ENCODE assay signal across 1 cellular context in the genomic region with DNA sequence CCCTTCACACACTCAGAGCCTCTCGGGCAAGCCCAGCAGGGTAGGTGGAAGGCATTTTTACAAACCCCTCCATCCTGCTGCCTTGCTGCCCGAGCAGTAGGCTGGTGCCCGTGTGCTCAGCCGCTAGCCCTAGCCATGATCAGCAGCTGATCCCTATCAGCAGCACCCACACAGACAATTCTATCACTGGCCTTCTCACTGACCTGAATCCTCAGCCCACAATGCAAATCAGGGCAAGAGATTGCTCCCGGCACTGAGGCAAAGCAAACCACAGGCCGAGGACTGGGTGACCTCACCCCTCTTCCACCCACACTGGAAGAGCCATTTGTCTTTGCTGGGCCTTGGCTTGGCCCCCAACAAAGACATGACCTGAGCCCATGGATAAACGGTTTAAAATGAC.
TF ChIP-seq lines count a peak whose summit lies in the region.

No MANE protein-coding gene starts in this region.

TF ChIP-seq in K562, 482 proteins besides CTCF, POLR2A, EP300 and RAD21:
- TF ChIP-seq ZNF3 (CRISPR knock-in tag; IDR thresholded peaks at IDR 0.05) (no peak), SOX6 (IDR thresholded peaks at IDR 0.05) (peak; percentile 62; the same call in 1 of the 2 replicates), KDM1A (IDR thresholded peaks at IDR 0.05) (peak; percentile 68), JUND (IDR thresholded peaks at IDR 0.05; ENCODE audit: borderline replicate concordance, low read depth, low read length) (no peak), JUND (tag; IDR thresholded peaks at IDR 0.05; ENCODE audit: borderline replicate concordance, low read depth, low read length) (0 out of 3 replicates have a peak, but pooled peaks have one; percentile 17), RCOR1 (IDR thresholded peaks at IDR 0.05; ENCODE audit: borderline replicate concordance in 1 of 2, low read depth in 2 of 2, low read length in 2 of 2) (peak; percentile 16 to 69; a peak in 2 of 4 replicates), ZNF224 (CRISPR knock-in tag; IDR thresholded peaks at IDR 0.05) (no peak), EGR1 (conservative IDR thresholded peaks at IDR 0.05) (peak; percentile 50), ELF4 (CRISPR knock-in tag; IDR thresholded peaks at IDR 0.05) (0 out of 2 replicates have a peak, but pooled peaks have one; percentile 24)
- TF ChIP-seq, protein P1, sequence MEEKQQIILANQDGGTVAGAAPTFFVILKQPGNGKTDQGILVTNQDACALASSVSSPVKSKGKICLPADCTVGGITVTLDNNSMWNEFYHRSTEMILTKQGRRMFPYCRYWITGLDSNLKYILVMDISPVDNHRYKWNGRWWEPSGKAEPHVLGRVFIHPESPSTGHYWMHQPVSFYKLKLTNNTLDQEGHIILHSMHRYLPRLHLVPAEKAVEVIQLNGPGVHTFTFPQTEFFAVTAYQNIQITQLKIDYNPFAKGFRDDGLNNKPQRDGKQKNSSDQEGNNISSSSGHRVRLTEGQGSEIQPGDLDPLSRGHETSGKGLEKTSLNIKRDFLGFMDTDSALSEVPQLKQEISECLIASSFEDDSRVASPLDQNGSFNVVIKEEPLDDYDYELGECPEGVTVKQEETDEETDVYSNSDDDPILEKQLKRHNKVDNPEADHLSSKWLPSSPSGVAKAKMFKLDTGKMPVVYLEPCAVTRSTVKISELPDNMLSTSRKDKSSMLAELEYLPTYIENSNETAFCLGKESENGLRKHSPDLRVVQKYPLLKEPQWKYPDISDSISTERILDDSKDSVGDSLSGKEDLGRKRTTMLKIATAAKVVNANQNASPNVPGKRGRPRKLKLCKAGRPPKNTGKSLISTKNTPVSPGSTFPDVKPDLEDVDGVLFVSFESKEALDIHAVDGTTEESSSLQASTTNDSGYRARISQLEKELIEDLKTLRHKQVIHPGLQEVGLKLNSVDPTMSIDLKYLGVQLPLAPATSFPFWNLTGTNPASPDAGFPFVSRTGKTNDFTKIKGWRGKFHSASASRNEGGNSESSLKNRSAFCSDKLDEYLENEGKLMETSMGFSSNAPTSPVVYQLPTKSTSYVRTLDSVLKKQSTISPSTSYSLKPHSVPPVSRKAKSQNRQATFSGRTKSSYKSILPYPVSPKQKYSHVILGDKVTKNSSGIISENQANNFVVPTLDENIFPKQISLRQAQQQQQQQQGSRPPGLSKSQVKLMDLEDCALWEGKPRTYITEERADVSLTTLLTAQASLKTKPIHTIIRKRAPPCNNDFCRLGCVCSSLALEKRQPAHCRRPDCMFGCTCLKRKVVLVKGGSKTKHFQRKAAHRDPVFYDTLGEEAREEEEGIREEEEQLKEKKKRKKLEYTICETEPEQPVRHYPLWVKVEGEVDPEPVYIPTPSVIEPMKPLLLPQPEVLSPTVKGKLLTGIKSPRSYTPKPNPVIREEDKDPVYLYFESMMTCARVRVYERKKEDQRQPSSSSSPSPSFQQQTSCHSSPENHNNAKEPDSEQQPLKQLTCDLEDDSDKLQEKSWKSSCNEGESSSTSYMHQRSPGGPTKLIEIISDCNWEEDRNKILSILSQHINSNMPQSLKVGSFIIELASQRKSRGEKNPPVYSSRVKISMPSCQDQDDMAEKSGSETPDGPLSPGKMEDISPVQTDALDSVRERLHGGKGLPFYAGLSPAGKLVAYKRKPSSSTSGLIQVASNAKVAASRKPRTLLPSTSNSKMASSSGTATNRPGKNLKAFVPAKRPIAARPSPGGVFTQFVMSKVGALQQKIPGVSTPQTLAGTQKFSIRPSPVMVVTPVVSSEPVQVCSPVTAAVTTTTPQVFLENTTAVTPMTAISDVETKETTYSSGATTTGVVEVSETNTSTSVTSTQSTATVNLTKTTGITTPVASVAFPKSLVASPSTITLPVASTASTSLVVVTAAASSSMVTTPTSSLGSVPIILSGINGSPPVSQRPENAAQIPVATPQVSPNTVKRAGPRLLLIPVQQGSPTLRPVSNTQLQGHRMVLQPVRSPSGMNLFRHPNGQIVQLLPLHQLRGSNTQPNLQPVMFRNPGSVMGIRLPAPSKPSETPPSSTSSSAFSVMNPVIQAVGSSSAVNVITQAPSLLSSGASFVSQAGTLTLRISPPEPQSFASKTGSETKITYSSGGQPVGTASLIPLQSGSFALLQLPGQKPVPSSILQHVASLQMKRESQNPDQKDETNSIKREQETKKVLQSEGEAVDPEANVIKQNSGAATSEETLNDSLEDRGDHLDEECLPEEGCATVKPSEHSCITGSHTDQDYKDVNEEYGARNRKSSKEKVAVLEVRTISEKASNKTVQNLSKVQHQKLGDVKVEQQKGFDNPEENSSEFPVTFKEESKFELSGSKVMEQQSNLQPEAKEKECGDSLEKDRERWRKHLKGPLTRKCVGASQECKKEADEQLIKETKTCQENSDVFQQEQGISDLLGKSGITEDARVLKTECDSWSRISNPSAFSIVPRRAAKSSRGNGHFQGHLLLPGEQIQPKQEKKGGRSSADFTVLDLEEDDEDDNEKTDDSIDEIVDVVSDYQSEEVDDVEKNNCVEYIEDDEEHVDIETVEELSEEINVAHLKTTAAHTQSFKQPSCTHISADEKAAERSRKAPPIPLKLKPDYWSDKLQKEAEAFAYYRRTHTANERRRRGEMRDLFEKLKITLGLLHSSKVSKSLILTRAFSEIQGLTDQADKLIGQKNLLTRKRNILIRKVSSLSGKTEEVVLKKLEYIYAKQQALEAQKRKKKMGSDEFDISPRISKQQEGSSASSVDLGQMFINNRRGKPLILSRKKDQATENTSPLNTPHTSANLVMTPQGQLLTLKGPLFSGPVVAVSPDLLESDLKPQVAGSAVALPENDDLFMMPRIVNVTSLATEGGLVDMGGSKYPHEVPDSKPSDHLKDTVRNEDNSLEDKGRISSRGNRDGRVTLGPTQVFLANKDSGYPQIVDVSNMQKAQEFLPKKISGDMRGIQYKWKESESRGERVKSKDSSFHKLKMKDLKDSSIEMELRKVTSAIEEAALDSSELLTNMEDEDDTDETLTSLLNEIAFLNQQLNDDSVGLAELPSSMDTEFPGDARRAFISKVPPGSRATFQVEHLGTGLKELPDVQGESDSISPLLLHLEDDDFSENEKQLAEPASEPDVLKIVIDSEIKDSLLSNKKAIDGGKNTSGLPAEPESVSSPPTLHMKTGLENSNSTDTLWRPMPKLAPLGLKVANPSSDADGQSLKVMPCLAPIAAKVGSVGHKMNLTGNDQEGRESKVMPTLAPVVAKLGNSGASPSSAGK (IDR thresholded peaks at IDR 0.05) = no peak
- TF ChIP-seq, protein P2, sequence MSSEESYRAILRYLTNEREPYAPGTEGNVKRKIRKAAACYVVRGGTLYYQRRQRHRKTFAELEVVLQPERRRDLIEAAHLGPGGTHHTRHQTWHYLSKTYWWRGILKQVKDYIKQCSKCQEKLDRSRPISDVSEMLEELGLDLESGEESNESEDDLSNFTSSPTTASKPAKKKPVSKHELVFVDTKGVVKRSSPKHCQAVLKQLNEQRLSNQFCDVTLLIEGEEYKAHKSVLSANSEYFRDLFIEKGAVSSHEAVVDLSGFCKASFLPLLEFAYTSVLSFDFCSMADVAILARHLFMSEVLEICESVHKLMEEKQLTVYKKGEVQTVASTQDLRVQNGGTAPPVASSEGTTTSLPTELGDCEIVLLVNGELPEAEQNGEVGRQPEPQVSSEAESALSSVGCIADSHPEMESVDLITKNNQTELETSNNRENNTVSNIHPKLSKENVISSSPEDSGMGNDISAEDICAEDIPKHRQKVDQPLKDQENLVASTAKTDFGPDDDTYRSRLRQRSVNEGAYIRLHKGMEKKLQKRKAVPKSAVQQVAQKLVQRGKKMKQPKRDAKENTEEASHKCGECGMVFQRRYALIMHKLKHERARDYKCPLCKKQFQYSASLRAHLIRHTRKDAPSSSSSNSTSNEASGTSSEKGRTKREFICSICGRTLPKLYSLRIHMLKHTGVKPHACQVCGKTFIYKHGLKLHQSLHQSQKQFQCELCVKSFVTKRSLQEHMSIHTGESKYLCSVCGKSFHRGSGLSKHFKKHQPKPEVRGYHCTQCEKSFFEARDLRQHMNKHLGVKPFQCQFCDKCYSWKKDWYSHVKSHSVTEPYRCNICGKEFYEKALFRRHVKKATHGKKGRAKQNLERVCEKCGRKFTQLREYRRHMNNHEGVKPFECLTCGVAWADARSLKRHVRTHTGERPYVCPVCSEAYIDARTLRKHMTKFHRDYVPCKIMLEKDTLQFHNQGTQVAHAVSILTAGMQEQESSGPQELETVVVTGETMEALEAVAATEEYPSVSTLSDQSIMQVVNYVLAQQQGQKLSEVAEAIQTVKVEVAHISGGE (CRISPR knock-in tag; IDR thresholded peaks at IDR 0.05) = peak in 1 of 3 experiments; percentile 77; a peak in 1 of 6 replicates
